In genomic region chr1:33872275-33872674, GRCh38 we compare ENCODE assay signal across 28 cellular contexts. TPM values are rescaled to one million over a fixed set of nuclear protein-coding genes. Genes with fewer than 3 reads are reported as not detected.
DNase-seq lines count a peak whose midpoint lies in the region; ATAC-seq, FAIRE-seq and TF ChIP-seq lines count a peak whose summit lies in the region.
"Had no signal": no experiment of that assay in that cellular context is flagged by ENCODE, and none has a peak within 500 bp of the region (broad histone marks: within the 10 kb centered on the region; RNA-seq: fewer than 3 reads in every experiment).

No MANE protein-coding gene starts in this region.

- H3K4me3 ChIP-seq in astrocyte (ENCODE audit: insufficient read depth, low read depth, low read length), result no peak overlapping the region
- H3K4me3 ChIP-seq: GM23338, HAP-1, SJSA1 had no signal

- no peaks in the 10 kb centered on the region for H3K36me3 ChIP-seq in astrocyte (ENCODE audit: insufficient read depth, low read length)
- H3K36me3 ChIP-seq: HAP-1, SJSA1 had no signal

- H4K20me1 ChIP-seq in astrocyte (ENCODE audit: insufficient read depth, low read length), result no peaks in the 10 kb centered on the region

- H3K27ac Mint-ChIP-seq in activated CD4-positive, alpha-beta T cell treated with anti-CD3 and anti-CD28 coated beads for 36 hours, result no peak overlapping the region
- H3K27ac Mint-ChIP-seq in astrocyte (ENCODE audit: unreplicated experiment), result no peak overlapping the region
- H3K27ac Mint-ChIP-seq in natural killer cell treated with Interleukin-12 subunit alpha and Interleukin-12 subunit beta and Interleukin-15 and Interleukin-18, amount 100 ng/mL, for 72 hours, result no peak overlapping the region
- no peak overlapping the region for H3K27ac Mint-ChIP-seq in stimulated activated naive CD8-positive, alpha-beta T cell treated with anti-CD3 and anti-CD28 coated beads, Interleukin-15, amount 100 ng/mL, for 72 hours
- no peak overlapping the region for H3K27ac Mint-ChIP-seq in activated T-helper 1 cell treated with anti-CD3 and anti-CD28 coated beads, Interleukin-12 subunit alpha, Interleukin-12 subunit beta, Interleukin-2, Interleukin-4 antibody, amounts not matched to agents 30 ng/mL and 10 ng/mL and 1 ng/mL, durations not matched to agents 14 hours and 24 hours and 36 hours
- H3K27ac Mint-ChIP-seq: B cell, GM23338, HFFc6 had no signal

- H3K36me3 Mint-ChIP-seq in activated CD4-positive, alpha-beta T cell treated with anti-CD3 and anti-CD28 coated beads for 36 hours (ENCODE audit: low read depth), result no peaks in the 10 kb centered on the region
- H3K36me3 Mint-ChIP-seq in astrocyte (ENCODE audit: low read depth, unreplicated experiment), result peaks cover 14% of the 10 kb centered on the region
- no peaks in the 10 kb centered on the region for H3K36me3 Mint-ChIP-seq in natural killer cell treated with Interleukin-12 subunit alpha and Interleukin-12 subunit beta and Interleukin-15 and Interleukin-18, amount 100 ng/mL, for 72 hours
- no peaks in the 10 kb centered on the region for H3K36me3 Mint-ChIP-seq in activated T-helper 1 cell treated with anti-CD3 and anti-CD28 coated beads, Interleukin-12 subunit alpha, Interleukin-12 subunit beta, Interleukin-2, Interleukin-4 antibody, amounts not matched to agents 30 ng/mL and 10 ng/mL and 1 ng/mL, durations not matched to agents 14 hours and 24 hours and 36 hours (ENCODE audit: low read depth)

- no peak overlapping the region for H3K9ac ChIP-seq in astrocyte (ENCODE audit: low read length)

- no peak overlapping the region for H2AFZ ChIP-seq in astrocyte (ENCODE audit: low read depth, low read length)
- H2AFZ ChIP-seq: GM23338 had no signal

- H3K27ac ChIP-seq in astrocyte (ENCODE audit: low read depth, low read length), result peak overlapping the region; percentile 5
- H3K27ac ChIP-seq: 22Rv1, C4-2B, SJSA1 had no signal

- no peaks in the 10 kb centered on the region for H3K27me3 ChIP-seq in astrocyte (ENCODE audit: insufficient read depth, low read length)
- H3K27me3 ChIP-seq: SJSA1 had no signal

- no peaks in the 10 kb centered on the region for H3K9me3 Mint-ChIP-seq in activated CD4-positive, alpha-beta T cell treated with anti-CD3 and anti-CD28 coated beads for 36 hours (ENCODE audit: low read depth)
- peaks cover 6% of the 10 kb centered on the region for H3K9me3 Mint-ChIP-seq in astrocyte (ENCODE audit: unreplicated experiment)
- H3K9me3 Mint-ChIP-seq in natural killer cell treated with Interleukin-12 subunit alpha and Interleukin-12 subunit beta and Interleukin-15 and Interleukin-18, amount 100 ng/mL, for 72 hours, result no peaks in the 10 kb centered on the region
- peaks cover 0 to 23% of the 10 kb centered on the region in 2 donors for H3K9me3 Mint-ChIP-seq in stimulated activated naive CD8-positive, alpha-beta T cell treated with anti-CD3 and anti-CD28 coated beads, Interleukin-15, amount 100 ng/mL, for 72 hours
- no peaks in the 10 kb centered on the region for H3K9me3 Mint-ChIP-seq in activated T-helper 1 cell treated with anti-CD3 and anti-CD28 coated beads, Interleukin-12 subunit alpha, Interleukin-12 subunit beta, Interleukin-2, Interleukin-4 antibody, amounts not matched to agents 30 ng/mL and 10 ng/mL and 1 ng/mL, durations not matched to agents 14 hours and 24 hours and 36 hours

- POLR2A ChIA-PET in activated CD4-positive, alpha-beta T cell treated with anti-CD3 and anti-CD28 coated beads for 36 hours (lab: Charles Lee), result no interaction called here

- CTCF ChIA-PET in activated CD4-positive, alpha-beta T cell treated with anti-CD3 and anti-CD28 coated beads for 36 hours (lab: Charles Lee), result interaction anchor here (1.2 kb wide), 1 partner anchor 10 kb away, joined by 4 read pairs; no protein-coding TSS in a partner anchor

- intact Hi-C loops in activated CD4-positive, alpha-beta T cell treated with anti-CD3 and anti-CD28 coated beads for 36 hours (cut with DNase I, micrococcal nuclease), result no loop called here
- intact Hi-C loops in activated T-helper 1 cell treated with anti-CD3 and anti-CD28 coated beads, Interleukin-12 subunit alpha, Interleukin-12 subunit beta, Interleukin-2, Interleukin-4 antibody, amounts not matched to agents 30 ng/mL and 10 ng/mL and 1 ng/mL, durations not matched to agents 14 hours and 24 hours and 36 hours (cut with micrococcal nuclease), result no loop called here

- ATAC-seq in activated CD4-positive, alpha-beta T cell treated with anti-CD3 and anti-CD28 coated beads for 36 hours, result peak; percentile 42
- peak; percentile 47 to 56 for ATAC-seq in natural killer cell treated with Interleukin-12 subunit alpha and Interleukin-12 subunit beta and Interleukin-15 and Interleukin-18, amount 100 ng/mL, for 72 hours
- peak; percentile 96 for ATAC-seq in stimulated activated naive CD8-positive, alpha-beta T cell treated with anti-CD3 and anti-CD28 coated beads, Interleukin-15, amount 100 ng/mL, for 72 hours
- ATAC-seq: GM23338, PC-3 had no signal

- no peak for FAIRE-seq in astrocyte (lab: Jason Lieb, UNC)
- FAIRE-seq: HTR-8/SVneo had no signal

- H3K9me3 ChIP-seq in astrocyte (ENCODE audit: insufficient read depth, low read depth, low read length), result no peaks in the 10 kb centered on the region
- H3K9me3 ChIP-seq: HAP-1, SJSA1 had no signal

- no peaks in the 10 kb centered on the region for H3K79me2 ChIP-seq in astrocyte (ENCODE audit: insufficient read depth, low read length)

- H3K4me3 Mint-ChIP-seq in activated CD4-positive, alpha-beta T cell treated with anti-CD3 and anti-CD28 coated beads for 36 hours, result no peak overlapping the region
- H3K4me3 Mint-ChIP-seq in astrocyte (ENCODE audit: unreplicated experiment), result no peak overlapping the region
- H3K4me3 Mint-ChIP-seq in natural killer cell treated with Interleukin-12 subunit alpha and Interleukin-12 subunit beta and Interleukin-15 and Interleukin-18, amount 100 ng/mL, for 72 hours, result peak overlapping the region; percentile 24
- no peak overlapping the region for H3K4me3 Mint-ChIP-seq in stimulated activated naive CD8-positive, alpha-beta T cell treated with anti-CD3 and anti-CD28 coated beads, Interleukin-15, amount 100 ng/mL, for 72 hours
- no peak overlapping the region for H3K4me3 Mint-ChIP-seq in activated T-helper 1 cell treated with anti-CD3 and anti-CD28 coated beads, Interleukin-12 subunit alpha, Interleukin-12 subunit beta, Interleukin-2, Interleukin-4 antibody, amounts not matched to agents 30 ng/mL and 10 ng/mL and 1 ng/mL, durations not matched to agents 14 hours and 24 hours and 36 hours
- H3K4me3 Mint-ChIP-seq: B cell, GM23338, HFFc6 had no signal

- peaks cover 13% of the 10 kb centered on the region for H3K27me3 Mint-ChIP-seq in activated CD4-positive, alpha-beta T cell treated with anti-CD3 and anti-CD28 coated beads for 36 hours
- H3K27me3 Mint-ChIP-seq in astrocyte (ENCODE audit: low read depth, unreplicated experiment), result peaks cover 3% of the 10 kb centered on the region
- H3K27me3 Mint-ChIP-seq in natural killer cell treated with Interleukin-12 subunit alpha and Interleukin-12 subunit beta and Interleukin-15 and Interleukin-18, amount 100 ng/mL, for 72 hours, result peaks cover 3 to 13% of the 10 kb centered on the region in 2 donors
- peaks cover 49% of the 10 kb centered on the region for H3K27me3 Mint-ChIP-seq in stimulated activated naive CD8-positive, alpha-beta T cell treated with anti-CD3 and anti-CD28 coated beads, Interleukin-15, amount 100 ng/mL, for 72 hours
- no peaks in the 10 kb centered on the region for H3K27me3 Mint-ChIP-seq in activated T-helper 1 cell treated with anti-CD3 and anti-CD28 coated beads, Interleukin-12 subunit alpha, Interleukin-12 subunit beta, Interleukin-2, Interleukin-4 antibody, amounts not matched to agents 30 ng/mL and 10 ng/mL and 1 ng/mL, durations not matched to agents 14 hours and 24 hours and 36 hours (ENCODE audit: insufficient read depth)
- H3K27me3 Mint-ChIP-seq: B cell had no signal

- TF ChIP-seq CTCF in astrocyte (IDR thresholded peaks at IDR 0.05; ENCODE audit: insufficient read depth, low read depth, low read length), result no peak

- peaks cover 19% of the 10 kb centered on the region for H3K4me1 ChIP-seq in astrocyte (ENCODE audit: insufficient read depth, low read length)
- H3K4me1 ChIP-seq: HAP-1 had no signal

- DNase-seq in activated CD4-positive, alpha-beta T cell treated with anti-CD3 and anti-CD28 coated beads for 36 hours, result no peak
- no peak for DNase-seq in activated CD4-positive, alpha-beta T cell treated with anti-CD3 and anti-CD28 coated beads for 48 hours
- DNase-seq in astrocyte (ENCODE audit: low read depth), result no peak
- no peak for DNase-seq in natural killer cell treated with Interleukin-12 subunit alpha and Interleukin-12 subunit beta and Interleukin-15 and Interleukin-18, amount 100 ng/mL, for 72 hours (ENCODE audit: low spot score)
- DNase-seq in stimulated activated naive CD8-positive, alpha-beta T cell treated with anti-CD3 and anti-CD28 coated beads, Interleukin-15, amount 100 ng/mL, for 72 hours, result peak; percentile 5 to 32
- DNase-seq in DMS53 (lab: John Stamatoyannopoulos, UW), result no peak
- DNase-seq in activated T-helper 1 cell treated with anti-CD3 and anti-CD28 coated beads, Interleukin-12 subunit alpha, Interleukin-12 subunit beta, Interleukin-2, Interleukin-4 antibody, amounts not matched to agents 30 ng/mL and 10 ng/mL and 1 ng/mL, durations not matched to agents 14 hours and 24 hours and 36 hours (ENCODE audit: low spot score), result no peak
- DNase-seq: Calu3; DMS153; HFFc6; KBM-7; MV-4-11; NCI-H1105; NCI-H1436 treated with DMSO at 0.1 percent for 48 hours; NCI-H187 treated with DMSO at 0.1 percent for 48 hours; NCI-H526; NCI-H82; NK-92 treated with Interleukin-12 subunit alpha and Interleukin-12 subunit beta, amount 100 ng/mL, for 24 hours; PC-3 had no signal

- H3K4me2 ChIP-seq in astrocyte (ENCODE audit: low read length), result peak overlapping the region; percentile 10
- H3K4me2 ChIP-seq: GM23338 had no signal

- H3K4me1 Mint-ChIP-seq in activated CD4-positive, alpha-beta T cell treated with anti-CD3 and anti-CD28 coated beads for 36 hours, result peaks cover 5% of the 10 kb centered on the region
- H3K4me1 Mint-ChIP-seq in astrocyte (ENCODE audit: low read depth, unreplicated experiment), result peaks cover under 1% of the 10 kb centered on the region
- peaks cover 34 to 45% of the 10 kb centered on the region in 2 donors for H3K4me1 Mint-ChIP-seq in natural killer cell treated with Interleukin-12 subunit alpha and Interleukin-12 subunit beta and Interleukin-15 and Interleukin-18, amount 100 ng/mL, for 72 hours (ENCODE audit: low read depth in 2 of 2)
- peaks cover 32% of the 10 kb centered on the region for H3K4me1 Mint-ChIP-seq in stimulated activated naive CD8-positive, alpha-beta T cell treated with anti-CD3 and anti-CD28 coated beads, Interleukin-15, amount 100 ng/mL, for 72 hours
- H3K4me1 Mint-ChIP-seq in activated T-helper 1 cell treated with anti-CD3 and anti-CD28 coated beads, Interleukin-12 subunit alpha, Interleukin-12 subunit beta, Interleukin-2, Interleukin-4 antibody, amounts not matched to agents 30 ng/mL and 10 ng/mL and 1 ng/mL, durations not matched to agents 14 hours and 24 hours and 36 hours (ENCODE audit: low read depth), result peaks cover 7% of the 10 kb centered on the region
- H3K4me1 Mint-ChIP-seq: B cell had no signal

RNA-seq across cellular contexts. Expression of gene HMGB4, which starts 8.4 kb away (rescaled TPM):
- total RNA-seq in activated CD4-positive, alpha-beta T cell treated with anti-CD3 and anti-CD28 coated beads for 36 hours, result not detected
- total RNA-seq in astrocyte, result not detected in 2 replicates
- not detected for total RNA-seq in natural killer cell treated with Interleukin-12 subunit alpha and Interleukin-12 subunit beta and Interleukin-15 and Interleukin-18, amount 100 ng/mL, for 72 hours
- total RNA-seq in activated T-helper 1 cell treated with anti-CD3 and anti-CD28 coated beads, Interleukin-12 subunit alpha, Interleukin-12 subunit beta, Interleukin-2, Interleukin-4 antibody, amounts not matched to agents 30 ng/mL and 10 ng/mL and 1 ng/mL, durations not matched to agents 14 hours and 24 hours and 36 hours, result not detected in 2 replicates
- total RNA-seq: B cell, Calu3, GM23338, HFFc6, LHCN-M2, MCF 10A, PC-3, SJSA1 had no signal

Comparison
In these comparisons a context has a peak if more than half of its experiments do, and no peak if none do; other contexts are left out.
1. ATAC-seq: peak in every context shown above with its lines; median percentile 96 in stimulated activated naive CD8-positive, alpha-beta T cell treated with anti-CD3 and anti-CD28 coated beads, Interleukin-15, amount 100 ng/mL, for 72 hours; 52 in natural killer cell treated with Interleukin-12 subunit alpha and Interleukin-12 subunit beta and Interleukin-15 and Interleukin-18, amount 100 ng/mL, for 72 hours; 42 in activated CD4-positive, alpha-beta T cell treated with anti-CD3 and anti-CD28 coated beads for 36 hours.
2. DNase-seq: peak in stimulated activated naive CD8-positive, alpha-beta T cell treated with anti-CD3 and anti-CD28 coated beads, Interleukin-15, amount 100 ng/mL, for 72 hours (2 of 2); none in activated CD4-positive, alpha-beta T cell treated with anti-CD3 and anti-CD28 coated beads for 36 hours (single experiment), activated CD4-positive, alpha-beta T cell treated with anti-CD3 and anti-CD28 coated beads for 48 hours (single experiment), astrocyte (single experiment), natural killer cell treated with Interleukin-12 subunit alpha and Interleukin-12 subunit beta and Interleukin-15 and Interleukin-18, amount 100 ng/mL, for 72 hours (single experiment), DMS53 (single experiment) and activated T-helper 1 cell treated with anti-CD3 and anti-CD28 coated beads, Interleukin-12 subunit alpha, Interleukin-12 subunit beta, Interleukin-2, Interleukin-4 antibody, amounts not matched to agents 30 ng/mL and 10 ng/mL and 1 ng/mL, durations not matched to agents 14 hours and 24 hours and 36 hours (single experiment).